8 cellular contexts compared by ENCODE assay signal in the genomic region with DNA sequence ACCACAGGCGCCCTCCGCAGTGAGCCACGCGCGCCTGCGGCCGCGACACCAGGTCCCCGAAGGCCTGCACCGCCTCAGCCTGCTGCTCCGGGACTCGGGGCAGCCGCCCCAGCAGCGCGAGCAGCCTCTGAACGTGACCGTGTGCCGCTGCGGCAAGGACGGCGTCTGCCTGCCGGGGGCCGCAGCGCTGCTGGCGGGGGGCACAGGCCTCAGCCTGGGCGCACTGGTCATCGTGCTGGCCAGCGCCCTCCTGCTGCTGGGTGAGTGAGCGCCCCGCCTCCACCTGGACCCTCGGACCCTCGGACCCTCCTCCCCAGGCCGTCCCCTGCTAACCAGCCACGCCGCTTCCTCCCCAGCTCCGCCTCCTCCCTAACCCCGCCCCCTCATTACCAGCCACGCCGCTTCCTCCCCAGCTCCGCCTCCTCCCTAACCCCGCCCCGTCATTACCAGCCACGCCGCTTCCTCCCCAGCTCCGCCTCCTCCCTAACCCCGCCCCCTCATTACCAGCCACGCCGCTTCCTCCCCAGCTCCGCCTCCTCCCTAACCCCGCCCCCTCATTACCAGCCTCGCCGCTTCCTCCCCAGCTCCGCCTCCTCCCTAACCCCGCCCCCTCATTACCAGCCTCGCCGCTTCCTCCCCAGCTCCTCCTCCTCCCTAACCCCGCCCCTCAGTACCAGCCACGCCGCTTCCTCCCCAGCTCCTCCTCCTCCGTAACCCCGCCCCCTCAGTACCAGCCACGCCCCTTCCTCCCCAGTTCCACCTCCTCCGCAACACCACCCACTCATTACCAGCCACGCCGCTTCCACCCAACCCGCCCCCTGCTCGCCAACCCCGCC. TPM values are rescaled to one million over a fixed set of nuclear protein-coding genes. Genes with fewer than 3 reads are reported as not detected.
DNase-seq lines count a peak whose midpoint lies in the region; TF ChIP-seq lines count a peak whose summit lies in the region.
"Not testable (repeated sequence)": the region's sequence is repeated elsewhere in the genome, so short reads cannot be mapped to it uniquely, and the experiment has no call there.

No MANE protein-coding gene starts in this region.

- H3K27ac ChIP-seq in SJCRH30, uterus: not testable (repeated sequence)

- intact Hi-C loops in uterus (cut with DNase I; ENCODE audit: low total_unique reads): not testable (repeated sequence)

- peaks cover 24% of the 10 kb centered on the region for H3K9me3 ChIP-seq in SJCRH30 (replicated peaks)
- H3K9me3 ChIP-seq in uterus: not testable (repeated sequence)

- DNase-seq in GM04504 (ENCODE audit: low read depth) (peak; percentile 83), LoVo (ENCODE audit: low spot score) (peak; percentile 70), SJCRH30 (peak; percentile 55 to 68), activated T-cell treated with anti-CD3 and anti-CD28 coated beads for 4 hours (peak; percentile 73), ecto neural progenitor cell (ENCODE audit: low spot score) (peak; percentile 59), iris pigment epithelial cell (ENCODE audit: low read depth) (peak; percentile 90), smooth muscle cell of the brain vasculature (ENCODE audit: low read depth, low spot score) (peak; percentile 44), uterus (peak; percentile 39 to 64)

- H3K4me3 ChIP-seq in SJCRH30: not testable (repeated sequence)
- H3K4me3 ChIP-seq in uterus: peak overlapping the region in 1 of 2 donors; percentile 34

- H3K36me3 ChIP-seq in SJCRH30: peaks cover 69% of the 10 kb centered on the region
- H3K36me3 ChIP-seq in uterus: not testable (repeated sequence)

- H3K27me3 ChIP-seq in SJCRH30, uterus: not testable (repeated sequence)

- TF ChIP-seq CTCF in uterus (IDR thresholded peaks at IDR 0.05): not testable (repeated sequence)

- TF ChIP-seq POLR2A in uterus (IDR thresholded peaks at IDR 0.05): not testable (repeated sequence)

- H3K4me1 ChIP-seq in SJCRH30, uterus: not testable (repeated sequence)

RNA-seq across cellular contexts. Expression of a gene that starts 7.9 kb away (rescaled TPM):
- total RNA-seq in SJCRH30 (2014; rRNA removed; shearing (Covaris generic)): 0.18 TPM in 1 of 2 replicates, not detected in the other
- not detected for total RNA-seq in uterus

RNA-seq across cellular contexts. Expression of a gene that starts 20.9 kb away (rescaled TPM):
- 162 and 186 TPM in 2 replicates for total RNA-seq in SJCRH30 (2014; rRNA removed; shearing (Covaris generic))
- under 1 TPM in 1 of 4 donors, not detected in 3; 0.21 TPM for total RNA-seq in uterus

RNA-seq across cellular contexts. Expression of a gene that starts 25.1 kb away (rescaled TPM):
- 24.1 and 33.5 TPM in 2 replicates for total RNA-seq in SJCRH30 (2014; rRNA removed; shearing (Covaris generic))
- 10 to 100 TPM in 3 of 4 donors, 1 to 10 TPM in 1; 7.4 to 30.2 (median 15.9) TPM for total RNA-seq in uterus

Comparison
In these comparisons a context has a peak if more than half of its experiments do, and no peak if none do; other contexts are left out.
1. RNA of a gene that starts 20.9 kb away (total RNA-seq): 162 to 186 TPM in SJCRH30; 0.21 TPM in uterus; every median in the first group is over 100 times any median in the second.
2. Peak in every context shown above with its lines, with median percentiles within 50 percentile points of each other: DNase-seq.